10 cellular contexts compared by ENCODE assay signal in the genomic region with DNA sequence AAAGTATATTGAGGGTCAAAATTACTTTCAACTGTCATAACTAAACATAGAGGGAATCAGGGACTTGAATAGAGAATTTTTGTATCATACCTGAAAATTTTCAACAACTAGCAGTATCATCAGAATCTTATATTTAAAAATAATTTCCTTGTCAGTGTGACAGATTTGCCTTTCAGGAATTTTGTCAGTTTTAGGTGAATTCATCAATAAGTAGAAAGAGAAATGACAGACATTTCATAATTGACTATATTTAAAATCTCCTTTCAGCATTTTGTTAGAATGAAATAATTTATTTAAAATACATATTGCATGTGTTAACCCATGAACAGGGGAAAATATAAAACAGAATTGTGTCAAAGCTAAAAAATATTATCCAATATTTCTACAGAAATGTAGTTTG. TPM values are rescaled to one million over a fixed set of nuclear protein-coding genes. Genes with fewer than 3 reads are reported as not detected.
"Had no signal": no experiment of that assay in that cellular context is flagged by ENCODE, and none has a peak within 500 bp of the region (broad histone marks: within the 10 kb centered on the region; RNA-seq: fewer than 3 reads in every experiment).

No MANE protein-coding gene starts in this region.

- DNase-seq: IMR-90, KBM-7, KG1 had no signal

- FAIRE-seq: HepG2, HTR-8/SVneo had no signal

- H3K4me2 ChIP-seq: KMS-11 had no signal

- H3K27ac ChIP-seq: HL-60, KMS-11 had no signal

- H3K9ac ChIP-seq: KMS-11 had no signal

- ATAC-seq: HepG2 had no signal

RNA-seq across cellular contexts. Expression of gene PDCL2, which starts 8.6 kb away (rescaled TPM):
- total RNA-seq: HepG2, HT-29, HT1080, IMR-90 had no signal
- polyA plus RNA-seq: HepG2, IgD-negative memory B cell, IMR-90 had no signal

RNA-seq across cellular contexts. Expression of gene NMU, which starts 35.5 kb away (rescaled TPM):
- total RNA-seq: HepG2, IMR-90 had no signal
- polyA plus RNA-seq: HepG2, IMR-90 had no signal
